In genomic region chr12:114343585-114343984, GRCh38 we compare ENCODE assay signal across 36 cellular contexts.
"Had no signal": no experiment of that assay in that cellular context is flagged by ENCODE, and none has a peak within 500 bp of the region (broad histone marks: within the 10 kb centered on the region; RNA-seq: fewer than 3 reads in every experiment).

No MANE protein-coding gene starts in this region.

- H3K36me3 ChIP-seq: MG63 had no signal

- H3K9me3 ChIP-seq: MG63 had no signal

- H3K4me3 ChIP-seq: MG63 had no signal

- H3K27me3 ChIP-seq: MG63 had no signal

- DNase-seq: Karpas-422, Kasumi-1, MG63, MM.1S, MV-4-11, NCI-H1048, NCI-H1092, NCI-H1092 treated with DMSO at 0.1 percent for 48 hours, NCI-H1105, NCI-H1105 treated with DMSO at 0.1 percent for 48 hours, NCI-H1417, NCI-H1417 treated with DMSO at 0.1 percent for 48 hours, NCI-H1436, NCI-H1436 treated with DMSO at 0.1 percent for 48 hours, NCI-H146, NCI-H1694, NCI-H1694 treated with DMSO at 0.1 percent for 48 hours, NCI-H187, NCI-H187 treated with DMSO at 0.1 percent for 48 hours, NCI-H1930, NCI-H2029, NCI-H2029 treated with DMSO at 0.1 percent for 48 hours, NCI-H2081, NCI-H2081 treated with DMSO at 0.1 percent for 48 hours, NCI-H2107, NCI-H2171, NCI-H2171 treated with DMSO at 0.1 percent for 48 hours, NCI-H2227 treated with DMSO at 0.1 percent for 48 hours, NCI-H226, NCI-H345, NCI-H446, NCI-H446 treated with DMSO at 0.1 percent for 48 hours, NCI-H510A, NCI-H510A treated with DMSO at 0.1 percent for 48 hours, NCI-H524, NCI-H524 treated with DMSO at 0.1 percent for 48 hours had no signal
